ENCODE assay signal across 15 cellular contexts in genomic region chr3:122066331-122067213, GRCh38. TPM values are rescaled to one million over a fixed set of nuclear protein-coding genes. Genes with fewer than 3 reads are reported as not detected.
A peak's percentile ranks its signal among the peaks of the same experiment; 100 is the strongest.
DNase-seq lines count a peak whose midpoint lies in the region; ATAC-seq and TF ChIP-seq lines count a peak whose summit lies in the region.
"Had no signal": no experiment of that assay in that cellular context is flagged by ENCODE, and none has a peak within 500 bp of the region (broad histone marks: within the 10 kb centered on the region; RNA-seq: fewer than 3 reads in every experiment).

No MANE protein-coding gene starts in this region.

- no peaks in the 10 kb centered on the region for H3K4me1 ChIP-seq in esophagus muscularis mucosa
- H3K4me1 ChIP-seq: sigmoid colon had no signal

- intact Hi-C loops in activated T-helper 2 cell treated with anti-CD3 and anti-CD28 coated beads, Interferon-gamma antibody, Interleukin-2, Interleukin-4, amounts not matched to agents 10 μg/mL and 5 μg/mL and 100 μg/mL, durations not matched to agents 14 hours and 24 hours and 36 hours (cut with micrococcal nuclease) = loop anchor here (5.0 kb wide), 1 partner anchor 36 kb away; no protein-coding TSS in a partner anchor
- intact Hi-C loops in esophagus muscularis mucosa (cut with DNase I) = no loop called here

- TF ChIP-seq CTCF in GM06990 (IDR thresholded peaks at IDR 0.05; ENCODE audit: insufficient read depth, low read length, poor library complexity, severe bottlenecking) (no peak), esophagus muscularis mucosa (IDR thresholded peaks at IDR 0.05) (no peak)

- H3K27ac Mint-ChIP-seq in IgD-negative memory B cell = peak overlapping the region; percentile 54 to 80 (median 64)
- peak overlapping the region; percentile 64 for H3K27ac Mint-ChIP-seq in activated T-helper 2 cell treated with anti-CD3 and anti-CD28 coated beads, Interferon-gamma antibody, Interleukin-2, Interleukin-4, amounts not matched to agents 10 μg/mL and 5 μg/mL and 100 μg/mL, durations not matched to agents 14 hours and 24 hours and 36 hours

- H3K4me3 ChIP-seq in GM06990 (replicated peaks; ENCODE audit: low read depth, low read length) (peak overlapping the region; percentile 25), esophagus muscularis mucosa (no peak overlapping the region)
- H3K4me3 ChIP-seq: dorsolateral prefrontal cortex, MG63, sigmoid colon had no signal

- DNase-seq in GM06990 (ENCODE audit: extremely low read depth, insufficient read length) (no peak), esophagus muscularis mucosa (ENCODE audit: extremely low spot score) (no peak), amniotic stem cell (lab: John Stamatoyannopoulos, UW) (no peak)
- no peak for DNase-seq in activated T-helper 2 cell treated with anti-CD3 and anti-CD28 coated beads, Interferon-gamma antibody, Interleukin-2, Interleukin-4, amounts not matched to agents 10 μg/mL and 5 μg/mL and 100 μg/mL, durations not matched to agents 14 hours and 24 hours and 36 hours (ENCODE audit: low spot score)
- no peak for DNase-seq in activated naive CD4-positive, alpha-beta T cell treated with anti-CD3 and anti-CD28 coated beads, Interleukin-2, amount 50 U/mL, for 16 hours
- DNase-seq in activated CD4-positive, alpha-beta T cell treated with anti-CD3 and anti-CD28 coated beads, Interleukin-2, amount 50 U/mL, for 48 hours = no peak
- DNase-seq: dorsolateral prefrontal cortex, heart left ventricle, MG63, sigmoid colon had no signal

- peak; percentile 15 for ATAC-seq in GM19025 (IDR thresholded peaks at IDR 0.05; ENCODE audit: low read depth, unreplicated experiment)
- ATAC-seq: heart left ventricle had no signal

- peaks cover 0 to 2% (median 0%) of the 10 kb centered on the region in 3 donors for H3K9me3 Mint-ChIP-seq in IgD-negative memory B cell
- H3K9me3 Mint-ChIP-seq in activated T-helper 2 cell treated with anti-CD3 and anti-CD28 coated beads, Interferon-gamma antibody, Interleukin-2, Interleukin-4, amounts not matched to agents 10 μg/mL and 5 μg/mL and 100 μg/mL, durations not matched to agents 14 hours and 24 hours and 36 hours = no peaks in the 10 kb centered on the region

- H3K36me3 Mint-ChIP-seq in IgD-negative memory B cell = peaks cover 15% of the 10 kb centered on the region
- no peaks in the 10 kb centered on the region for H3K36me3 Mint-ChIP-seq in activated T-helper 2 cell treated with anti-CD3 and anti-CD28 coated beads, Interferon-gamma antibody, Interleukin-2, Interleukin-4, amounts not matched to agents 10 μg/mL and 5 μg/mL and 100 μg/mL, durations not matched to agents 14 hours and 24 hours and 36 hours (ENCODE audit: low read depth)
- H3K36me3 Mint-ChIP-seq: activated naive CD8-positive, alpha-beta T cell had no signal

- H3K27me3 ChIP-seq in GM06990 (replicated peaks; ENCODE audit: control insufficient read depth, insufficient read depth, low read length) (no peaks in the 10 kb centered on the region), esophagus muscularis mucosa (no peaks in the 10 kb centered on the region)
- H3K27me3 ChIP-seq: dorsolateral prefrontal cortex, heart left ventricle, sigmoid colon had no signal

- no peak for TF ChIP-seq POLR2A in esophagus muscularis mucosa (IDR thresholded peaks at IDR 0.05; ENCODE audit: low read depth)

- peak overlapping the region; percentile 60 to 93 (median 73) for H3K4me3 Mint-ChIP-seq in IgD-negative memory B cell
- H3K4me3 Mint-ChIP-seq in activated T-helper 2 cell treated with anti-CD3 and anti-CD28 coated beads, Interferon-gamma antibody, Interleukin-2, Interleukin-4, amounts not matched to agents 10 μg/mL and 5 μg/mL and 100 μg/mL, durations not matched to agents 14 hours and 24 hours and 36 hours (ENCODE audit: low read depth) = peak overlapping the region; percentile 41
- H3K4me3 Mint-ChIP-seq: activated naive CD8-positive, alpha-beta T cell had no signal

- WGBS in esophagus muscularis mucosa = 48% methylated on average over 6 of the region's 6 CpGs

- H3K27me3 Mint-ChIP-seq in IgD-negative memory B cell = no peaks in the 10 kb centered on the region
- no peaks in the 10 kb centered on the region for H3K27me3 Mint-ChIP-seq in activated T-helper 2 cell treated with anti-CD3 and anti-CD28 coated beads, Interferon-gamma antibody, Interleukin-2, Interleukin-4, amounts not matched to agents 10 μg/mL and 5 μg/mL and 100 μg/mL, durations not matched to agents 14 hours and 24 hours and 36 hours (ENCODE audit: low read depth)
- H3K27me3 Mint-ChIP-seq: activated naive CD8-positive, alpha-beta T cell had no signal

- no peaks in the 10 kb centered on the region for H3K9me3 ChIP-seq in esophagus muscularis mucosa
- H3K9me3 ChIP-seq: heart left ventricle, MG63, sigmoid colon had no signal

- H3K27ac ChIP-seq in esophagus muscularis mucosa (replicated peaks in 1 of 4) = no peak overlapping the region
- H3K27ac ChIP-seq: sigmoid colon, VCaP had no signal

- TF ChIP-seq EP300 in esophagus muscularis mucosa (IDR thresholded peaks at IDR 0.05) = no peak

- H3K36me3 ChIP-seq in GM06990 (ENCODE audit: control insufficient read depth, insufficient read depth, low read length) (no peaks in the 10 kb centered on the region; the same call in 1 of the 2 replicates), esophagus muscularis mucosa (no peaks in the 10 kb centered on the region)
- H3K36me3 ChIP-seq: heart left ventricle, MG63, sigmoid colon had no signal

- H3K4me1 Mint-ChIP-seq in IgD-negative memory B cell = peaks cover 53 to 59% (median 57%) of the 10 kb centered on the region in 3 donors
- peaks cover 31% of the 10 kb centered on the region for H3K4me1 Mint-ChIP-seq in activated T-helper 2 cell treated with anti-CD3 and anti-CD28 coated beads, Interferon-gamma antibody, Interleukin-2, Interleukin-4, amounts not matched to agents 10 μg/mL and 5 μg/mL and 100 μg/mL, durations not matched to agents 14 hours and 24 hours and 36 hours (ENCODE audit: low read depth)

RNA-seq across cellular contexts. Expression of gene CD86, which starts 11.4 kb away (rescaled TPM):
- 85.1 TPM for polyA plus RNA-seq in IgD-negative memory B cell
- 4.8 and 6.8 TPM in 2 replicates for total RNA-seq in activated T-helper 2 cell treated with anti-CD3 and anti-CD28 coated beads, Interferon-gamma antibody, Interleukin-2, Interleukin-4, amounts not matched to agents 10 μg/mL and 5 μg/mL and 100 μg/mL, durations not matched to agents 14 hours and 24 hours and 36 hours
- 1 to 10 TPM; 1.8 to 7.5 (median 4.2) TPM for total RNA-seq in esophagus muscularis mucosa

RNA-seq across cellular contexts. Expression of gene ILDR1, which starts 44.5 kb away (rescaled TPM):
- polyA plus RNA-seq in IgD-negative memory B cell = 4.0 TPM
- total RNA-seq in activated T-helper 2 cell treated with anti-CD3 and anti-CD28 coated beads, Interferon-gamma antibody, Interleukin-2, Interleukin-4, amounts not matched to agents 10 μg/mL and 5 μg/mL and 100 μg/mL, durations not matched to agents 14 hours and 24 hours and 36 hours = 0.21 and 0.28 TPM in 2 replicates
- total RNA-seq in esophagus muscularis mucosa = under 1 TPM in 1 of 4 donors, not detected in 3; 0.63 TPM
- total RNA-seq: mesenteric fat pad, sigmoid colon had no signal
- polyA plus RNA-seq: heart left ventricle had no signal
